In genomic region chr2:96247896-96248295, GRCh38 we compare ENCODE assay signal across 20 cellular contexts. TPM values are rescaled to one million over a fixed set of nuclear protein-coding genes. Genes with fewer than 3 reads are reported as not detected.
DNase-seq lines count a peak whose midpoint lies in the region; ATAC-seq, FAIRE-seq and TF ChIP-seq lines count a peak whose summit lies in the region.
"Had no signal": no experiment of that assay in that cellular context is flagged by ENCODE, and none has a peak within 500 bp of the region (broad histone marks: within the 10 kb centered on the region; RNA-seq: fewer than 3 reads in every experiment).

No MANE protein-coding gene starts in this region.

- CTCF ChIA-PET in T-cell (lab: Charles Lee), result no interaction called here

- POLR2A ChIA-PET in T-cell (lab: Charles Lee), result no interaction called here

- H3K4me3 Mint-ChIP-seq in natural killer cell treated with Interleukin-12 subunit alpha and Interleukin-12 subunit beta and Interleukin-15 and Interleukin-18, amount 100 ng/mL, for 72 hours, result no peak overlapping the region
- H3K4me3 Mint-ChIP-seq in natural killer cell, result no peak overlapping the region
- no peak overlapping the region for H3K4me3 Mint-ChIP-seq in T-cell
- H3K4me3 Mint-ChIP-seq in immature natural killer cell, result no peak overlapping the region
- H3K4me3 Mint-ChIP-seq: T-helper 1 cell treated with Interleukin-12 subunit alpha and Interleukin-12 subunit beta and Interleukin-4 antibody, amounts not matched to agents 30 μg/mL and 1 μg/mL, for 36 hours had no signal

- no peak for FAIRE-seq in HTR-8/SVneo (lab: Jason Lieb, UNC)
- FAIRE-seq: endometrium, GM12892, RCC 7860 had no signal

- DNase-seq in natural killer cell treated with Interleukin-12 subunit alpha and Interleukin-12 subunit beta and Interleukin-15 and Interleukin-18, amount 100 ng/mL, for 72 hours (ENCODE audit: low spot score), result no peak
- DNase-seq in natural killer cell (no peak), T-cell (no peak), immature natural killer cell (no peak), HTR-8/SVneo (ENCODE audit: insufficient read length, low spot score) (no peak), 8988T (no peak), SKM-1 (lab: John Stamatoyannopoulos, UW; ENCODE audit: unreplicated experiment) (no peak)
- DNase-seq: activated CD8-positive, alpha-beta memory T cell treated with anti-CD3 and anti-CD28 coated beads for 24 hours; amniotic stem cell; cortex of kidney; Karpas-422; left cardiac atrium; mesenchymal stem cell; NCI-H1694 treated with DMSO at 0.1 percent for 48 hours; NCI-H526 treated with DMSO at 0.1 percent for 48 hours had no signal

- no peaks in the 10 kb centered on the region for H3K36me3 Mint-ChIP-seq in natural killer cell treated with Interleukin-12 subunit alpha and Interleukin-12 subunit beta and Interleukin-15 and Interleukin-18, amount 100 ng/mL, for 72 hours
- H3K36me3 Mint-ChIP-seq in natural killer cell, result no peaks in the 10 kb centered on the region
- H3K36me3 Mint-ChIP-seq in T-cell, result peaks cover 16% of the 10 kb centered on the region
- peaks cover 0 to 17% (median 9%) of the 10 kb centered on the region in 3 donors for H3K36me3 Mint-ChIP-seq in immature natural killer cell

- TF ChIP-seq CTCF in natural killer cell (IDR thresholded peaks at IDR 0.05), result no peak

- no peaks in the 10 kb centered on the region for H3K27me3 Mint-ChIP-seq in natural killer cell treated with Interleukin-12 subunit alpha and Interleukin-12 subunit beta and Interleukin-15 and Interleukin-18, amount 100 ng/mL, for 72 hours
- no peaks in the 10 kb centered on the region for H3K27me3 Mint-ChIP-seq in natural killer cell (ENCODE audit: low read depth in 2 of 2)
- no peaks in the 10 kb centered on the region for H3K27me3 Mint-ChIP-seq in T-cell
- peaks cover 0 to 4% (median 0%) of the 10 kb centered on the region in 3 donors for H3K27me3 Mint-ChIP-seq in immature natural killer cell (ENCODE audit: low read depth in 3 of 3)

- peak overlapping the region; percentile 5 to 48 for H3K27ac Mint-ChIP-seq in natural killer cell treated with Interleukin-12 subunit alpha and Interleukin-12 subunit beta and Interleukin-15 and Interleukin-18, amount 100 ng/mL, for 72 hours
- peak overlapping the region in 1 of 2 donors; percentile 64 for H3K27ac Mint-ChIP-seq in natural killer cell
- H3K27ac Mint-ChIP-seq in T-cell, result peak overlapping the region; percentile 12 to 73
- peak overlapping the region in 4 of 6 donors; percentile 14 to 70 (median 43) for H3K27ac Mint-ChIP-seq in immature natural killer cell
- H3K27ac Mint-ChIP-seq: T-helper 1 cell treated with Interleukin-12 subunit alpha and Interleukin-12 subunit beta and Interleukin-4 antibody, amounts not matched to agents 30 μg/mL and 1 μg/mL, for 36 hours had no signal

- H3K9me3 Mint-ChIP-seq in natural killer cell treated with Interleukin-12 subunit alpha and Interleukin-12 subunit beta and Interleukin-15 and Interleukin-18, amount 100 ng/mL, for 72 hours, result no peaks in the 10 kb centered on the region
- H3K9me3 Mint-ChIP-seq in natural killer cell (no peaks in the 10 kb centered on the region), T-cell (no peaks in the 10 kb centered on the region), immature natural killer cell (no peaks in the 10 kb centered on the region)

- intact Hi-C loops in natural killer cell (cut with micrococcal nuclease), result no loop called here

- ATAC-seq in natural killer cell treated with Interleukin-12 subunit alpha and Interleukin-12 subunit beta and Interleukin-15 and Interleukin-18, amount 100 ng/mL, for 72 hours, result no peak
- ATAC-seq in natural killer cell, result no peak
- no peak for ATAC-seq in T-cell (replicated peaks in 1 of 4)
- ATAC-seq: HCT116, left cardiac atrium had no signal

- H3K4me1 Mint-ChIP-seq in natural killer cell treated with Interleukin-12 subunit alpha and Interleukin-12 subunit beta and Interleukin-15 and Interleukin-18, amount 100 ng/mL, for 72 hours (ENCODE audit: low read depth in 2 of 2), result peaks cover 32 to 33% of the 10 kb centered on the region in 2 donors
- H3K4me1 Mint-ChIP-seq in natural killer cell, result peaks cover 27 to 34% of the 10 kb centered on the region in 2 donors
- peaks cover 30 to 40% (median 30%) of the 10 kb centered on the region in 3 donors for H3K4me1 Mint-ChIP-seq in T-cell
- H3K4me1 Mint-ChIP-seq in immature natural killer cell, result peaks cover 39 to 40% of the 10 kb centered on the region in 2 donors

RNA-seq across cellular contexts. Expression of gene TMEM127, which starts 17.9 kb away (rescaled TPM):
- 10 to 100 TPM; 41.4 to 49.4 TPM for total RNA-seq in natural killer cell treated with Interleukin-12 subunit alpha and Interleukin-12 subunit beta and Interleukin-15 and Interleukin-18, amount 100 ng/mL, for 72 hours
- 10 to 100 TPM; 49.8 to 59.3 (median 54.5) TPM for total RNA-seq in natural killer cell
- total RNA-seq in T-cell, result 10 to 100 TPM; 31.2 to 43.0 (median 40.4) TPM
- 10 to 100 TPM; 24.6 to 57.7 (median 31.3) TPM for polyA plus RNA-seq in immature natural killer cell

RNA-seq across cellular contexts. Expression of gene CIAO1, which starts 18.1 kb away (rescaled TPM):
- 100 to 1,000 TPM in 1 of 2 donors, 10 to 100 TPM in 1; 98.0 to 108 TPM for total RNA-seq in natural killer cell treated with Interleukin-12 subunit alpha and Interleukin-12 subunit beta and Interleukin-15 and Interleukin-18, amount 100 ng/mL, for 72 hours
- total RNA-seq in natural killer cell (100 to 1,000 TPM in 2 of 3 donors, 10 to 100 TPM in 1; 74.9 to 109 (median 106) TPM), T-cell (10 to 100 TPM; 65.2 to 87.0 (median 80.2) TPM)
- polyA plus RNA-seq in immature natural killer cell, result 100 to 1,000 TPM in 2 of 3 donors, 10 to 100 TPM in 1; 92.2 to 142 (median 134) TPM

RNA-seq across cellular contexts. Expression of gene STARD7, which starts 39.3 kb away (rescaled TPM):
- 100 to 1,000 TPM; 153 to 206 TPM for total RNA-seq in natural killer cell treated with Interleukin-12 subunit alpha and Interleukin-12 subunit beta and Interleukin-15 and Interleukin-18, amount 100 ng/mL, for 72 hours
- total RNA-seq in natural killer cell (100 to 1,000 TPM in 1 of 3 donors, 10 to 100 TPM in 2; 62.6 to 106 (median 86.1) TPM), T-cell (10 to 100 TPM; 65.0 to 95.3 (median 84.4) TPM)
- 100 to 1,000 TPM; 161 to 252 (median 173) TPM for polyA plus RNA-seq in immature natural killer cell

RNA-seq across cellular contexts. Expression of gene SNRNP200, which starts 57.5 kb away (rescaled TPM):
- 100 to 1,000 TPM; 166 to 201 TPM for total RNA-seq in natural killer cell treated with Interleukin-12 subunit alpha and Interleukin-12 subunit beta and Interleukin-15 and Interleukin-18, amount 100 ng/mL, for 72 hours
- 100 to 1,000 TPM; 207 to 236 (median 228) TPM for total RNA-seq in natural killer cell
- total RNA-seq in T-cell, result 100 to 1,000 TPM; 200 to 254 (median 203) TPM
- 100 to 1,000 TPM in 1 of 3 donors, 10 to 100 TPM in 2; 42.3 to 105 (median 46.6) TPM for polyA plus RNA-seq in immature natural killer cell
